In the genomic region with DNA sequence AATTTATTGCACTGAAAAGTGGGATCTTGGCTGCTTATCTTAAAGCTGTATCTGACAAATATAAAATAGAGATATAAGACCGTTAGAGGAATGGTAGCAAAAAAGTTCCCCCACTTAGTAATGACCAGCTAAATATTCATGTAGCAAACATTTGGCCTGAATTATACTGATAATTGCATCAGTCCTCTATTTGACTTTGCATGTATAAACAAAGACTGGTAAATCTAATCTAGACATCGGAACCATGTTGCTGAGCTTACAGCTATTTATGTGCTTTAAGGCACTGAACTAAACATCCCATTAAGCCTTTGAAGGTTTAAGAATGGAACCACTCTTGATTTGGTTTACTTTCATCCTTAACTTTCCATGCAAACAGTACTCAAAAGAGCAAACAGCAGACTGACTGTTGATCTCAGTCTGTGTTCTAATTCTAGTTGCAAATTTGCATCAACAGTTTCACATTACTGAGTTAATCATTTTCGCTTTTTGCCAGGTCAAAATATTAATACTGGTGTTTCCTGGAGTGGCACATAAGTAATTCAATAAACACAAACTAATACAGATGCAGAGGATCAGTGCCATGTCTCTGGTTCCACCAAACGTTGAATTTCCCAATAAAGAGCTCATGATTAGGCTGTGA, we compare ENCODE assay signal across 11 cellular contexts.
DNase-seq lines count a peak whose midpoint lies in the region; ATAC-seq, FAIRE-seq and TF ChIP-seq lines count a peak whose summit lies in the region.
"Had no signal": no experiment of that assay in that cellular context is flagged by ENCODE, and none has a peak within 500 bp of the region (broad histone marks: within the 10 kb centered on the region; RNA-seq: fewer than 3 reads in every experiment).

No MANE protein-coding gene starts in this region.

- DNase-seq in GM12892 (ENCODE audit: insufficient read length) (no peak), frontal cortex (ENCODE audit: low spot score in 2 of 2) (no peak), cortex of kidney (lab: John Stamatoyannopoulos, UW) (no peak), foreskin keratinocyte (no peak)
- no peak for DNase-seq in effector CD4-positive, alpha-beta T cell
- DNase-seq: activated CD8-positive, alpha-beta memory T cell treated with anti-CD3 and anti-CD28 coated beads, Interleukin-2, amount 10 ng/mL, durations not matched to agents 7 days and 5 days; OCI-M1 had no signal

- H3K27me3 ChIP-seq in foreskin keratinocyte, result peaks cover 10% of the 10 kb centered on the region

- no peak for TF ChIP-seq CTCF in foreskin keratinocyte (conservative IDR thresholded peaks at IDR 0.05)

- ATAC-seq in GM19438 (IDR thresholded peaks at IDR 0.05; ENCODE audit: low read depth, unreplicated experiment), result peak; percentile 88
- ATAC-seq in HG02840 (IDR thresholded peaks at IDR 0.05; ENCODE audit: low FRiP score, unreplicated experiment), result peak; percentile 94
- peak; percentile 88 for ATAC-seq in HG03460 (IDR thresholded peaks at IDR 0.05; ENCODE audit: unreplicated experiment)
- no peak for ATAC-seq in foreskin keratinocyte
- ATAC-seq: activated CD8-positive, alpha-beta memory T cell treated with anti-CD3 and anti-CD28 coated beads, Interleukin-2, amount 10 ng/mL, durations not matched to agents 7 days and 5 days had no signal

- no peak overlapping the region for H3K27ac ChIP-seq in foreskin keratinocyte
- H3K27ac ChIP-seq: thoracic aorta had no signal

- FAIRE-seq in GM12892 (lab: Jason Lieb, UNC), result peak; percentile 90
- no peak for FAIRE-seq in frontal cortex (lab: Jason Lieb, UNC)

- TF ChIP-seq POLR2A in GM12892 (IDR thresholded peaks at IDR 0.05; ENCODE audit: low read depth, low read length), result no peak

- H3K4me1 ChIP-seq in foreskin keratinocyte, result no peaks in the 10 kb centered on the region
